17 cellular contexts compared by ENCODE assay signal in genomic region chr16:30555848-30556473, GRCh38. TPM values are rescaled to one million over a fixed set of nuclear protein-coding genes. Genes with fewer than 3 reads are reported as not detected.
DNase-seq lines count a peak whose midpoint lies in the region; ATAC-seq, FAIRE-seq and TF ChIP-seq lines count a peak whose summit lies in the region.
"Had no signal": no experiment of that assay in that cellular context is flagged by ENCODE, and none has a peak within 500 bp of the region (broad histone marks: within the 10 kb centered on the region; RNA-seq: fewer than 3 reads in every experiment).

No MANE protein-coding gene starts in this region.

- CTCF ChIA-PET in activated CD8-positive, alpha-beta memory T cell treated with anti-CD3 and anti-CD28 coated beads, Interleukin-2, amount 10 ng/mL, durations not matched to agents 7 days and 5 days (lab: Charles Lee), result interaction anchor here (1.8 to 3.6 kb wide), 4 partner anchors 21 to 73 kb away, joined by 4 to 60 read pairs (median 16); partner anchors contain the start of gene ZNF747

- peak overlapping the region; percentile 34 to 99 (median 98) for H3K27ac ChIP-seq in gastrocnemius medialis
- H3K27ac ChIP-seq: brain microvascular endothelial cell, left lung had no signal

- peaks cover 0 to 14% of the 10 kb centered on the region in 2 donors for H3K36me3 ChIP-seq in gastrocnemius medialis

- TF ChIP-seq POLR2A in gastrocnemius medialis (IDR thresholded peaks at IDR 0.05) (no peak), GM12891 (IDR thresholded peaks at IDR 0.05; ENCODE audit: low read depth, low read length) (no peak)

- H3K4me1 ChIP-seq in gastrocnemius medialis, result peaks cover 28 to 29% of the 10 kb centered on the region in 2 donors

- no peaks in the 10 kb centered on the region for H3K27me3 ChIP-seq in gastrocnemius medialis
- H3K27me3 ChIP-seq: brain microvascular endothelial cell, heart right ventricle, left lung had no signal

- no peak for FAIRE-seq in GM12891 (lab: Jason Lieb, UNC)
- FAIRE-seq: urothelium cell line had no signal

- no peak for ATAC-seq in activated CD8-positive, alpha-beta memory T cell treated with anti-CD3 and anti-CD28 coated beads, Interleukin-2, amount 10 ng/mL, durations not matched to agents 7 days and 5 days
- ATAC-seq in effector memory CD8-positive, alpha-beta T cell (replicated peaks), result no peak
- ATAC-seq in gastrocnemius medialis (peak in 1 of 2 donors; percentile 42), GM18870 (IDR thresholded peaks at IDR 0.05; ENCODE audit: unreplicated experiment) (no peak)
- ATAC-seq: HCT116, heart right ventricle, left lung had no signal

- no peak for TF ChIP-seq CTCF in gastrocnemius medialis (IDR thresholded peaks at IDR 0.05 in 4 of 5, conservative IDR thresholded peaks at IDR 0.05 in 1 of 5)

- no peaks in the 10 kb centered on the region for H3K9me3 Mint-ChIP-seq in activated CD8-positive, alpha-beta memory T cell treated with anti-CD3 and anti-CD28 coated beads, Interleukin-2, amount 10 ng/mL, durations not matched to agents 7 days and 5 days (ENCODE audit: low read depth)
- no peaks in the 10 kb centered on the region for H3K9me3 Mint-ChIP-seq in effector memory CD8-positive, alpha-beta T cell

- H3K27ac Mint-ChIP-seq in activated CD8-positive, alpha-beta memory T cell treated with anti-CD3 and anti-CD28 coated beads, Interleukin-2, amount 10 ng/mL, durations not matched to agents 7 days and 5 days, result peak overlapping the region; percentile 49
- H3K27ac Mint-ChIP-seq in effector memory CD8-positive, alpha-beta T cell, result peak overlapping the region in 1 of 2 donors; percentile 89

- H3K4me1 Mint-ChIP-seq in activated CD8-positive, alpha-beta memory T cell treated with anti-CD3 and anti-CD28 coated beads, Interleukin-2, amount 10 ng/mL, durations not matched to agents 7 days and 5 days, result peaks cover 53% of the 10 kb centered on the region
- H3K4me1 Mint-ChIP-seq in effector memory CD8-positive, alpha-beta T cell (ENCODE audit: low read depth in 2 of 2), result peaks cover 42 to 44% of the 10 kb centered on the region in 2 donors

- H3K36me3 Mint-ChIP-seq in activated CD8-positive, alpha-beta memory T cell treated with anti-CD3 and anti-CD28 coated beads, Interleukin-2, amount 10 ng/mL, durations not matched to agents 7 days and 5 days, result peaks cover 19% of the 10 kb centered on the region
- peaks cover 41% of the 10 kb centered on the region for H3K36me3 Mint-ChIP-seq in effector memory CD8-positive, alpha-beta T cell (ENCODE audit: insufficient read depth)

- no peaks in the 10 kb centered on the region for H3K27me3 Mint-ChIP-seq in activated CD8-positive, alpha-beta memory T cell treated with anti-CD3 and anti-CD28 coated beads, Interleukin-2, amount 10 ng/mL, durations not matched to agents 7 days and 5 days
- no peaks in the 10 kb centered on the region for H3K27me3 Mint-ChIP-seq in effector memory CD8-positive, alpha-beta T cell

- H3K9me3 ChIP-seq in gastrocnemius medialis, result no peaks in the 10 kb centered on the region
- H3K9me3 ChIP-seq: heart right ventricle, left lung had no signal

- intact Hi-C loops in gastrocnemius medialis (cut with DNase I; ENCODE audit: low total_unique reads), result loop anchor here (10.0 kb wide), 1 partner anchor 71 kb away; no protein-coding TSS in a partner anchor

- DNase-seq in activated CD8-positive, alpha-beta memory T cell treated with anti-CD3 and anti-CD28 coated beads, Interleukin-2, amount 10 ng/mL, durations not matched to agents 7 days and 5 days, result no peak
- no peak for DNase-seq in activated CD8-positive, alpha-beta memory T cell treated with anti-CD3 and anti-CD28 coated beads, Interleukin-2, amount 50 U/mL, for 4 hours
- DNase-seq in NCI-H69 (lab: John Stamatoyannopoulos, UW) (peak; percentile 19), gastrocnemius medialis (peak; percentile 44 to 85), GM12891 (ENCODE audit: insufficient read length, low spot score) (no peak), cerebellar cortex (ENCODE audit: low spot score) (no peak)
- DNase-seq in effector memory CD8-positive, alpha-beta T cell, result no peak
- DNase-seq: brain microvascular endothelial cell; heart right ventricle; NCI-H1417; NCI-H446 treated with DMSO at 0.1 percent for 48 hours; nucleus accumbens; stimulated activated CD4-positive, alpha-beta T cell treated with anti-CD3 and anti-CD28 coated beads, Interleukin-12 subunit alpha, Interleukin-12 subunit beta, amount 100 ng/mL, for 4 hours had no signal

- in situ Hi-C loops in gastrocnemius medialis (cut with MboI; ENCODE audit: low sequenced_read_pairs in 4 of 4), result no loop called here

- peak overlapping the region; percentile 60 for H3K4me3 Mint-ChIP-seq in activated CD8-positive, alpha-beta memory T cell treated with anti-CD3 and anti-CD28 coated beads, Interleukin-2, amount 10 ng/mL, durations not matched to agents 7 days and 5 days
- H3K4me3 Mint-ChIP-seq in effector memory CD8-positive, alpha-beta T cell, result peak overlapping the region; percentile 84 to 86

- H3K4me3 ChIP-seq in gastrocnemius medialis, result no peak overlapping the region

TF ChIP-seq in GM12891, 5 proteins besides CTCF, POLR2A, EP300 and RAD21:
- no peak for TF ChIP-seq PAX5 (IDR thresholded peaks at IDR 0.05; ENCODE audit: insufficient read depth, low read length, severe bottlenecking)
- no peak for TF ChIP-seq SPI1 (IDR thresholded peaks at IDR 0.05; ENCODE audit: low read depth, low read length)
- no peak for TF ChIP-seq TAF1 (IDR thresholded peaks at IDR 0.05; ENCODE audit: low read depth, low read length)
- TF ChIP-seq POLR2AphosphoS5 (IDR thresholded peaks at IDR 0.05; ENCODE audit: low read depth, low read length), result no peak
- no peak for TF ChIP-seq POU2F2 (IDR thresholded peaks at IDR 0.05; ENCODE audit: low read depth, low read length)

RNA-seq across cellular contexts. Expression of gene ZNF764, which starts 2.2 kb away (rescaled TPM):
- total RNA-seq in activated CD8-positive, alpha-beta memory T cell treated with anti-CD3 and anti-CD28 coated beads, Interleukin-2, amount 10 ng/mL, durations not matched to agents 7 days and 5 days, result 10 to 100 TPM; 14.0 to 15.6 TPM
- total RNA-seq in gastrocnemius medialis, result 1 to 10 TPM; 3.7 to 5.5 (median 4.9) TPM
- 4.2 TPM for polyA plus RNA-seq in GM12891 (2012; ENCODE audit: low read depth, missing spikeins)

RNA-seq across cellular contexts. Expression of gene ZNF688, which starts 15.6 kb away (rescaled TPM):
- total RNA-seq in activated CD8-positive, alpha-beta memory T cell treated with anti-CD3 and anti-CD28 coated beads, Interleukin-2, amount 10 ng/mL, durations not matched to agents 7 days and 5 days, result 10 to 100 TPM; 14.5 to 14.7 TPM
- 10 to 100 TPM; 11.0 to 38.2 (median 18.5) TPM for total RNA-seq in gastrocnemius medialis
- 7.4 TPM for polyA plus RNA-seq in GM12891 (2012; ENCODE audit: low read depth, missing spikeins)

RNA-seq across cellular contexts. Expression of gene ZNF747, which starts 21.3 kb away (rescaled TPM):
- total RNA-seq in activated CD8-positive, alpha-beta memory T cell treated with anti-CD3 and anti-CD28 coated beads, Interleukin-2, amount 10 ng/mL, durations not matched to agents 7 days and 5 days, result 10 to 100 TPM; 11.3 to 13.2 TPM
- 10 to 100 TPM in 3 of 4 donors, 1 to 10 TPM in 1; 8.6 to 17.5 (median 13.1) TPM for total RNA-seq in gastrocnemius medialis
- polyA plus RNA-seq in GM12891 (2012; ENCODE audit: low read depth, missing spikeins), result 3.9 TPM

RNA-seq across cellular contexts. Expression of gene ZNF785, which starts 29.5 kb away (rescaled TPM):
- 10 to 100 TPM; 18.9 to 21.2 TPM for total RNA-seq in activated CD8-positive, alpha-beta memory T cell treated with anti-CD3 and anti-CD28 coated beads, Interleukin-2, amount 10 ng/mL, durations not matched to agents 7 days and 5 days
- 1 to 10 TPM in 2 of 4 donors, under 1 TPM in 2; 0.70 to 3.2 (median 1.0) TPM for total RNA-seq in gastrocnemius medialis
- 3.9 TPM for polyA plus RNA-seq in GM12891 (2012; ENCODE audit: low read depth, missing spikeins)

RNA-seq across cellular contexts. Expression of gene ZNF768, which starts 29.6 kb away (rescaled TPM):
- total RNA-seq in activated CD8-positive, alpha-beta memory T cell treated with anti-CD3 and anti-CD28 coated beads, Interleukin-2, amount 10 ng/mL, durations not matched to agents 7 days and 5 days, result 10 to 100 TPM in 1 of 2 experiments, 1 to 10 TPM in 1; 6.2 to 10.3 TPM
- 100 to 1,000 TPM in 1 of 4 donors, 10 to 100 TPM in 3; 39.8 to 118 (median 69.8) TPM for total RNA-seq in gastrocnemius medialis
- 14.0 TPM for polyA plus RNA-seq in GM12891 (2012; ENCODE audit: low read depth, missing spikeins)

Comparison
In these comparisons a context has a peak if more than half of its experiments do, and no peak if none do; other contexts are left out.
1. DNase-seq: peak in NCI-H69 (single experiment) and gastrocnemius medialis (2 of 2); none in activated CD8-positive, alpha-beta memory T cell treated with anti-CD3 and anti-CD28 coated beads, Interleukin-2, amount 10 ng/mL, durations not matched to agents 7 days and 5 days (single experiment), activated CD8-positive, alpha-beta memory T cell treated with anti-CD3 and anti-CD28 coated beads, Interleukin-2, amount 50 U/mL, for 4 hours (single experiment), effector memory CD8-positive, alpha-beta T cell (0 of 3), GM12891 (single experiment) and cerebellar cortex (single experiment).